17 cellular contexts compared by ENCODE assay signal in genomic region chr21:27693376-27693775, GRCh38.
A peak's percentile ranks its signal among the peaks of the same experiment; 100 is the strongest.
DNase-seq lines count a peak whose midpoint lies in the region; ATAC-seq and TF ChIP-seq lines count a peak whose summit lies in the region.
"Had no signal": no experiment of that assay in that cellular context is flagged by ENCODE, and none has a peak within 500 bp of the region (broad histone marks: within the 10 kb centered on the region; RNA-seq: fewer than 3 reads in every experiment).

No MANE protein-coding gene starts in this region.

- H3K79me2 ChIP-seq in ACC112 (ENCODE audit: control insufficient read depth, insufficient read depth, low read length, unreplicated experiment), result no peaks in the 10 kb centered on the region

- H3K9me3 Mint-ChIP-seq in HFFc6 (peaks cover 3% of the 10 kb centered on the region), glutamatergic neuron (ENCODE audit: unreplicated experiment) (no peaks in the 10 kb centered on the region)

- peak overlapping the region; percentile 52 for H2AFZ ChIP-seq in ACC112 (ENCODE audit: low read length, unreplicated experiment)

- in situ Hi-C loops in GM13976 (cut with MboI; ENCODE audit: low sequenced_read_pairs, unreplicated experiment), result no loop called here

- peaks cover 4% of the 10 kb centered on the region for H3K4me1 ChIP-seq in ACC112 (ENCODE audit: control insufficient read depth, insufficient read depth, low read length, unreplicated experiment)
- H3K4me1 ChIP-seq: A549, esophagus muscularis mucosa, tibial nerve had no signal

- H3K27ac ChIP-seq in ACC112 (ENCODE audit: low read depth, low read length), result peak overlapping the region; percentile 77
- H3K27ac ChIP-seq: A549, esophagus muscularis mucosa, tibial nerve, VCaP had no signal

- TF ChIP-seq CTCF in HFFc6 (IDR thresholded peaks at IDR 0.05) (no peak), foreskin fibroblast (IDR thresholded peaks at IDR 0.05; ENCODE audit: low read depth, low read length) (no peak), GM13976 (IDR thresholded peaks at IDR 0.05; ENCODE audit: borderline replicate concordance, control extremely low read depth, extremely low read depth, insufficient read depth, missing control alignments) (no peak), glutamatergic neuron (IDR thresholded peaks at IDR 0.05; ENCODE audit: partially characterized antibody, unreplicated experiment) (no peak)

- H3K4me3 ChIP-seq in ACC112 (ENCODE audit: low read depth, low read length), result no peak overlapping the region
- H3K4me3 ChIP-seq in foreskin fibroblast (ENCODE audit: low read depth in 1 of 2, low read length in 2 of 2), result no peak overlapping the region
- H3K4me3 ChIP-seq: A549, esophagus muscularis mucosa, tibial nerve had no signal

- ATAC-seq in GM18907 (IDR thresholded peaks at IDR 0.05; ENCODE audit: unreplicated experiment), result no peak
- ATAC-seq: A549 had no signal

- H3K4me1 Mint-ChIP-seq in HFFc6 (ENCODE audit: low read depth) (peaks cover 40% of the 10 kb centered on the region), glutamatergic neuron (ENCODE audit: low read depth, unreplicated experiment) (no peaks in the 10 kb centered on the region)

- no peaks in the 10 kb centered on the region for H3K27me3 ChIP-seq in ACC112 (ENCODE audit: insufficient read depth, low read length)
- H3K27me3 ChIP-seq: esophagus muscularis mucosa, tibial nerve had no signal

- DNase-seq in HFFc6, result peak; percentile 78
- peak; percentile 71 for DNase-seq in amniotic epithelial cell (ENCODE audit: low read depth)
- peak; percentile 80 to 84 for DNase-seq in foreskin fibroblast
- no peak for DNase-seq in GM13976 (ENCODE audit: low spot score)
- no peak for DNase-seq in glutamatergic neuron
- no peak for DNase-seq in DMS 273 (lab: John Stamatoyannopoulos, UW; ENCODE audit: unreplicated experiment)
- DNase-seq: activated naive CD4-positive, alpha-beta T cell treated with anti-CD3 and anti-CD28 coated beads for 36 hours; DMS153; KBM-7; midbrain; NK-92 treated with Interleukin-12 subunit alpha and Interleukin-12 subunit beta, amount 100 ng/mL, for 24 hours had no signal

- H3K27ac Mint-ChIP-seq in HFFc6 (peak overlapping the region; percentile 83), glutamatergic neuron (ENCODE audit: unreplicated experiment) (no peak overlapping the region)
- H3K27ac Mint-ChIP-seq: activated naive CD4-positive, alpha-beta T cell treated with anti-CD3 and anti-CD28 coated beads for 36 hours had no signal

- H3K4me3 Mint-ChIP-seq in HFFc6 (peak overlapping the region; percentile 19; the same call in 1 of the 2 replicates), glutamatergic neuron (ENCODE audit: unreplicated experiment) (no peak overlapping the region)
- H3K4me3 Mint-ChIP-seq: activated naive CD4-positive, alpha-beta T cell treated with anti-CD3 and anti-CD28 coated beads for 36 hours had no signal

- 0 out of 2 replicates have a peak, but pooled peaks cover 2% of the 10 kb centered on the region for H3K36me3 ChIP-seq in ACC112 (ENCODE audit: insufficient read depth, low read length)
- H3K36me3 ChIP-seq: esophagus muscularis mucosa, tibial nerve had no signal

- H3K27me3 Mint-ChIP-seq in HFFc6 (ENCODE audit: insufficient read depth), result no peaks in the 10 kb centered on the region
- H3K27me3 Mint-ChIP-seq in glutamatergic neuron (ENCODE audit: unreplicated experiment), result peaks cover 1% of the 10 kb centered on the region

- H3K36me3 Mint-ChIP-seq in HFFc6 (ENCODE audit: low read depth) (peaks cover 3% of the 10 kb centered on the region; the same call in 1 of the 2 replicates), glutamatergic neuron (ENCODE audit: unreplicated experiment) (peaks cover 2% of the 10 kb centered on the region)

Comparison
In these comparisons a context has a peak if more than half of its experiments do, and no peak if none do; other contexts are left out.
1. DNase-seq: peak in HFFc6 (single experiment), amniotic epithelial cell (single experiment) and foreskin fibroblast (2 of 2); none in GM13976 (single experiment), glutamatergic neuron (single experiment) and DMS 273 (single experiment).